1 cellular context compared by ENCODE assay signal in the genomic region with DNA sequence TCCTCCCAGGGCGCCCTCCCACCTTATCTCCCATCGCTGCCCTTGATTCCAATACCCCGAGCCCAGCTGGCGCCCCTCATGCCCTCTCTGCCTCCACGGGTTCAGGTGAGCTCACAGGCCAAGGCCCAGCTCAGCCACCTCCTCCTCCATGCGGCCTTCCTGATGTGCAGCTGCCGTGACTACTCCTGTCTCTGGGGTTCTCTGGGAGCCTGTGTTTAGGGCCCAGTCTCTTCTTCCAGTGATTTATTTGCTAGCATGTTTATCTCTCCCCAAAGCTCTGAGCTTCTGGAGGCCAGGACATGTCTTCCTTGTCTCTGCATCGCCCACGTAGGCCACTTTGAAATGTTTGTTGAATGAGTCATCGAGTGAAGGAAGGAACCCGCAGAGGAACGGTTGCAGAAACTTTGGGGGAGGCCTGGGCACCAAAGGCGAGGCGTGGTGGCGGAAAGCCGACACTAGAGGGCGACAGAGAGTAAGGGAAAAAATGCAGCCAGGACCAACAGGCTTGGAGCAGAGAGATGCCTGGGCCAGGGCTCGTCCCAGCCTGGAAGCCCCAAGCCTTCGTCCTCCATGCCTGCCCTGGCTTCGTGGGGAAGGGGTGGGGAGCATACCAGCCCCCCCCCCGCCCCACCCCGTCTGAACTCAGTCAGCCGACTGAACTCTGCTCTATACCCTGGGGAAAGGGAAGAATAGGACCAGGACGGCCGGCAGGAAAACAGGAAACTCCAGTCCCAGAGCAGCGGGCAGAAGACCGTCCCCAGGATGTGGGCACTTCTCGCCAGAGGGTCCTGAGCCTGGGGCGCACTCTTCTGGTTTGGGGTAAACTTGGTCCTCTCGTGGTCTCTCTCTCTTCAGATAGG.
TF ChIP-seq lines count a peak whose summit lies in the region.

No MANE protein-coding gene starts in this region.

TF ChIP-seq in HepG2, 621 proteins besides CTCF, POLR2A, EP300 and RAD21 (continued from another document and continues in another):
- TF ChIP-seq ZNF280D (CRISPR knock-in tag; IDR thresholded peaks at IDR 0.05) (no peak), ZSCAN20 (CRISPR knock-in tag; IDR thresholded peaks at IDR 0.05; ENCODE audit: borderline replicate concordance) (no peak), JUND (CRISPR knock-in tag; IDR thresholded peaks at IDR 0.05) (peak; percentile 82; the same call in 1 of the 2 replicates), MEF2D (CRISPR knock-in tag; IDR thresholded peaks at IDR 0.05) (0 out of 2 replicates have a peak, but pooled peaks have one; percentile 39), CREM (IDR thresholded peaks at IDR 0.05) (0 out of 2 replicates have a peak, but pooled peaks have one; percentile 40), CREM (CRISPR knock-in tag; IDR thresholded peaks at IDR 0.05) (no peak), DMAP1 (CRISPR knock-in tag; IDR thresholded peaks at IDR 0.05) (peak; percentile 66; the same call in 1 of the 2 replicates), ZNF333 (CRISPR knock-in tag; IDR thresholded peaks at IDR 0.05; ENCODE audit: borderline replicate concordance) (0 out of 2 replicates have a peak, but pooled peaks have one; percentile 38), TEAD3 (CRISPR knock-in tag; optimal IDR thresholded peaks at IDR 0.05; ENCODE audit: borderline replicate concordance) (peak; percentile 91), MED1 (CRISPR knock-in tag; IDR thresholded peaks at IDR 0.05) (peak; percentile 63), RCOR2 (CRISPR knock-in tag; IDR thresholded peaks at IDR 0.05) (peak; percentile 69; the same call in 1 of the 2 replicates), HNF4A (CRISPR knock-in tag; IDR thresholded peaks at IDR 0.05) (peak; percentile 65), ZNF598 (CRISPR knock-in tag; IDR thresholded peaks at IDR 0.05; ENCODE audit: borderline replicate concordance) (0 out of 2 replicates have a peak, but pooled peaks have one; percentile 31), GABPB1 (CRISPR knock-in tag; IDR thresholded peaks at IDR 0.05) (peak; percentile 62), CREB1 (IDR thresholded peaks at IDR 0.05) (no peak), CREB1 (CRISPR knock-in tag; IDR thresholded peaks at IDR 0.05) (peak; percentile 33; the same call in 1 of the 2 replicates), STAG1 (CRISPR knock-in tag; IDR thresholded peaks at IDR 0.05) (peak; percentile 93), SMAD3 (CRISPR knock-in tag; IDR thresholded peaks at IDR 0.05) (peak; percentile 46; the same call in 1 of the 2 replicates), MAFF (IDR thresholded peaks at IDR 0.05; ENCODE audit: low read depth, low read length) (no peak), ZNF24 (IDR thresholded peaks at IDR 0.05) (no peak), SIX4 (CRISPR knock-in tag; IDR thresholded peaks at IDR 0.05) (peak; percentile 40; the same call in 1 of the 2 replicates), POGK (CRISPR knock-in tag; conservative IDR thresholded peaks at IDR 0.05) (peak; percentile 40; the same call in 1 of the 2 replicates), PAXIP1 (CRISPR knock-in tag; conservative IDR thresholded peaks at IDR 0.05) (peak; percentile 50), ZSCAN12 (CRISPR knock-in tag; IDR thresholded peaks at IDR 0.05) (no peak), NFKB2 (CRISPR knock-in tag; IDR thresholded peaks at IDR 0.05; ENCODE audit: borderline replicate concordance) (peak; percentile 39; the same call in 1 of the 2 replicates), GABPA (IDR thresholded peaks at IDR 0.05; ENCODE audit: low read depth, low read length) (no peak), GABPA (CRISPR knock-in tag; IDR thresholded peaks at IDR 0.05; ENCODE audit: low read depth) (peak; percentile 52), THRA (CRISPR knock-in tag; IDR thresholded peaks at IDR 0.05; ENCODE audit: borderline replicate concordance) (peak; percentile 43; the same call in 1 of the 2 replicates), ZKSCAN1 (IDR thresholded peaks at IDR 0.05; ENCODE audit: low read length) (peak; percentile 38; the same call in 1 of the 2 replicates), KDM6A (CRISPR knock-in tag; IDR thresholded peaks at IDR 0.05; ENCODE audit: low read depth) (peak; percentile 37; the same call in 1 of the 2 replicates), SRSF1 (optimal IDR thresholded peaks at IDR 0.05; ENCODE audit: low read depth, low read length) (peak; percentile 84), POLR2G (IDR thresholded peaks at IDR 0.05; ENCODE audit: low read depth, low read length) (peak; percentile 73), SAP130 (CRISPR knock-in tag; IDR thresholded peaks at IDR 0.05; ENCODE audit: low read depth) (peak; percentile 60; the same call in 1 of the 2 replicates), ZNF230 (CRISPR knock-in tag; IDR thresholded peaks at IDR 0.05) (peak; percentile 30; the same call in 1 of the 2 replicates)
- TF ChIP-seq, protein P1, sequence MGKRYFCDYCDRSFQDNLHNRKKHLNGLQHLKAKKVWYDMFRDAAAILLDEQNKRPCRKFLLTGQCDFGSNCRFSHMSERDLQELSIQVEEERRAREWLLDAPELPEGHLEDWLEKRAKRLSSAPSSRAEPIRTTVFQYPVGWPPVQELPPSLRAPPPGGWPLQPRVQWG (CRISPR knock-in tag; IDR thresholded peaks at IDR 0.05; ENCODE audit: borderline replicate concordance, low read depth), result no peak
- TF ChIP-seq, protein P2, sequence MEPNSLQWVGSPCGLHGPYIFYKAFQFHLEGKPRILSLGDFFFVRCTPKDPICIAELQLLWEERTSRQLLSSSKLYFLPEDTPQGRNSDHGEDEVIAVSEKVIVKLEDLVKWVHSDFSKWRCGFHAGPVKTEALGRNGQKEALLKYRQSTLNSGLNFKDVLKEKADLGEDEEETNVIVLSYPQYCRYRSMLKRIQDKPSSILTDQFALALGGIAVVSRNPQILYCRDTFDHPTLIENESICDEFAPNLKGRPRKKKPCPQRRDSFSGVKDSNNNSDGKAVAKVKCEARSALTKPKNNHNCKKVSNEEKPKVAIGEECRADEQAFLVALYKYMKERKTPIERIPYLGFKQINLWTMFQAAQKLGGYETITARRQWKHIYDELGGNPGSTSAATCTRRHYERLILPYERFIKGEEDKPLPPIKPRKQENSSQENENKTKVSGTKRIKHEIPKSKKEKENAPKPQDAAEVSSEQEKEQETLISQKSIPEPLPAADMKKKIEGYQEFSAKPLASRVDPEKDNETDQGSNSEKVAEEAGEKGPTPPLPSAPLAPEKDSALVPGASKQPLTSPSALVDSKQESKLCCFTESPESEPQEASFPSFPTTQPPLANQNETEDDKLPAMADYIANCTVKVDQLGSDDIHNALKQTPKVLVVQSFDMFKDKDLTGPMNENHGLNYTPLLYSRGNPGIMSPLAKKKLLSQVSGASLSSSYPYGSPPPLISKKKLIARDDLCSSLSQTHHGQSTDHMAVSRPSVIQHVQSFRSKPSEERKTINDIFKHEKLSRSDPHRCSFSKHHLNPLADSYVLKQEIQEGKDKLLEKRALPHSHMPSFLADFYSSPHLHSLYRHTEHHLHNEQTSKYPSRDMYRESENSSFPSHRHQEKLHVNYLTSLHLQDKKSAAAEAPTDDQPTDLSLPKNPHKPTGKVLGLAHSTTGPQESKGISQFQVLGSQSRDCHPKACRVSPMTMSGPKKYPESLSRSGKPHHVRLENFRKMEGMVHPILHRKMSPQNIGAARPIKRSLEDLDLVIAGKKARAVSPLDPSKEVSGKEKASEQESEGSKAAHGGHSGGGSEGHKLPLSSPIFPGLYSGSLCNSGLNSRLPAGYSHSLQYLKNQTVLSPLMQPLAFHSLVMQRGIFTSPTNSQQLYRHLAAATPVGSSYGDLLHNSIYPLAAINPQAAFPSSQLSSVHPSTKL (CRISPR knock-in tag; IDR thresholded peaks at IDR 0.05), result peak; percentile 74; the same call in 1 of the 2 replicates
- TF ChIP-seq, protein P3, sequence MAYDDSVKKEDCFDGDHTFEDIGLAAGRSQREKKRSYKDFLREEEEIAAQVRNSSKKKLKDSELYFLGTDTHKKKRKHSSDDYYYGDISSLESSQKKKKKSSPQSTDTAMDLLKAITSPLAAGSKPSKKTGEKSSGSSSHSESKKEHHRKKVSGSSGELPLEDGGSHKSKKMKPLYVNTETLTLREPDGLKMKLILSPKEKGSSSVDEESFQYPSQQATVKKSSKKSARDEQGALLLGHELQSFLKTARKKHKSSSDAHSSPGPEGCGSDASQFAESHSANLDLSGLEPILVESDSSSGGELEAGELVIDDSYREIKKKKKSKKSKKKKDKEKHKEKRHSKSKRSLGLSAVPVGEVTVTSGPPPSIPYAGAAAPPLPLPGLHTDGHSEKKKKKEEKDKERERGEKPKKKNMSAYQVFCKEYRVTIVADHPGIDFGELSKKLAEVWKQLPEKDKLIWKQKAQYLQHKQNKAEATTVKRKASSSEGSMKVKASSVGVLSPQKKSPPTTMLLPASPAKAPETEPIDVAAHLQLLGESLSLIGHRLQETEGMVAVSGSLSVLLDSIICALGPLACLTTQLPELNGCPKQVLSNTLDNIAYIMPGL (CRISPR knock-in tag; IDR thresholded peaks at IDR 0.05; ENCODE audit: borderline replicate concordance in 1 of 2, low read depth in 1 of 2), result peak; percentile 80 to 90
- TF ChIP-seq, protein P4, sequence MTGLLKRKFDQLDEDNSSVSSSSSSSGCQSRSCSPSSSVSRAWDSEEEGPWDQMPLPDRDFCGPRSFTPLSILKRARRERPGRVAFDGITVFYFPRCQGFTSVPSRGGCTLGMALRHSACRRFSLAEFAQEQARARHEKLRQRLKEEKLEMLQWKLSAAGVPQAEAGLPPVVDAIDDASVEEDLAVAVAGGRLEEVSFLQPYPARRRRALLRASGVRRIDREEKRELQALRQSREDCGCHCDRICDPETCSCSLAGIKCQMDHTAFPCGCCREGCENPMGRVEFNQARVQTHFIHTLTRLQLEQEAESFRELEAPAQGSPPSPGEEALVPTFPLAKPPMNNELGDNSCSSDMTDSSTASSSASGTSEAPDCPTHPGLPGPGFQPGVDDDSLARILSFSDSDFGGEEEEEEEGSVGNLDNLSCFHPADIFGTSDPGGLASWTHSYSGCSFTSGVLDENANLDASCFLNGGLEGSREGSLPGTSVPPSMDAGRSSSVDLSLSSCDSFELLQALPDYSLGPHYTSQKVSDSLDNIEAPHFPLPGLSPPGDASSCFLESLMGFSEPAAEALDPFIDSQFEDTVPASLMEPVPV (CRISPR knock-in tag; IDR thresholded peaks at IDR 0.05), result peak; percentile 67; the same call in 1 of the 2 replicates
